Comparison of ENCODE assay signal across 1 cellular context in genomic region chr15:26157081-26157480, GRCh38.
TF ChIP-seq lines count a peak whose summit lies in the region.

No MANE protein-coding gene starts in this region.

TF ChIP-seq in WTC11, 78 proteins besides CTCF, POLR2A, EP300 and RAD21 (continued from another document):
- no peak for TF ChIP-seq STAT6 (CRISPR knock-in tag; conservative IDR thresholded peaks at IDR 0.05; ENCODE audit: low read depth)
- TF ChIP-seq SMAD4 (CRISPR knock-in tag; IDR thresholded peaks at IDR 0.05) = no peak
- no peak for TF ChIP-seq KAT7 (CRISPR knock-in tag; IDR thresholded peaks at IDR 0.05; ENCODE audit: borderline replicate concordance)
- no peak for TF ChIP-seq HMGXB4 (CRISPR knock-in tag; IDR thresholded peaks at IDR 0.05)
- no peak for TF ChIP-seq IRF2 (CRISPR knock-in tag; IDR thresholded peaks at IDR 0.05; ENCODE audit: borderline replicate concordance, low read depth)
- no peak for TF ChIP-seq NFE2L1 (CRISPR knock-in tag; IDR thresholded peaks at IDR 0.05)
- no peak for TF ChIP-seq ATF3 (CRISPR knock-in tag; conservative IDR thresholded peaks at IDR 0.05)
- TF ChIP-seq TP53 (CRISPR knock-in tag; IDR thresholded peaks at IDR 0.05) = no peak
- no peak for TF ChIP-seq SOX15 (CRISPR knock-in tag; IDR thresholded peaks at IDR 0.05)
- TF ChIP-seq JUN (CRISPR knock-in tag; IDR thresholded peaks at IDR 0.05) = no peak
- TF ChIP-seq ZNF423 (CRISPR knock-in tag; IDR thresholded peaks at IDR 0.05) = no peak
- TF ChIP-seq ZNF121 (CRISPR knock-in tag; IDR thresholded peaks at IDR 0.05) = no peak
- TF ChIP-seq ZNF396 (CRISPR knock-in tag; IDR thresholded peaks at IDR 0.05; ENCODE audit: borderline replicate concordance) = no peak
